33 cellular contexts compared by ENCODE assay signal in the genomic region with DNA sequence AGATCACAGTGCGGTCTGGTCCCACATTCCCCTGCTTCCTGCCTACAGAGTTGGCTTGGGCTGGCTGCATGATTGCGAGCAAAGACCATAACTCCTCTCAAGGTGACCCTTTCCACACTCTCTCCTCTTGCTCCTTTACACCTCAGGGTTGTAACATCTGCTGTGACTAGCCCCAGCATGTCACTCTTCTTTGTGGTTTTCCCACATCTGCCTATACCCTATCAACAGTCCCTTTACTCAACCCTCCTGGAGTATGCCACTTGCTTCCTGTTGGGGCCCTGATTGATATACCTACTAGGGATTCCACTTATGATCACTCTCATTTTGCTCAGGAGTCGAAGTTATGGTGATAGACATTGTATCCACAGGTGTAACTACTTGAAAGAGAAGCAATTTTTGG. TPM values are rescaled to one million over a fixed set of nuclear protein-coding genes. Genes with fewer than 3 reads are reported as not detected.
DNase-seq lines count a peak whose midpoint lies in the region; ATAC-seq, FAIRE-seq and TF ChIP-seq lines count a peak whose summit lies in the region.
"Had no signal": no experiment of that assay in that cellular context is flagged by ENCODE, and none has a peak within 500 bp of the region (broad histone marks: within the 10 kb centered on the region; RNA-seq: fewer than 3 reads in every experiment).

No MANE protein-coding gene starts in this region.

- no peaks in the 10 kb centered on the region for H3K36me3 ChIP-seq in breast epithelium
- H3K36me3 ChIP-seq in K562 (ENCODE audit: control insufficient read depth, insufficient read depth, low read length) = no peaks in the 10 kb centered on the region
- H3K36me3 ChIP-seq: esophagus squamous epithelium, MG63, prostate gland, SJSA1 had no signal

- H3K27ac ChIP-seq in breast epithelium (no peak overlapping the region), K562 (ENCODE audit: extremely low read depth, low read depth, low read length) (no peak overlapping the region)
- H3K27ac ChIP-seq: 22Rv1, esophagus squamous epithelium, prostate gland, SJSA1 had no signal

- no peak overlapping the region for H3K4me3 Mint-ChIP-seq in MCF 10A (ENCODE audit: unreplicated experiment)
- H3K4me3 Mint-ChIP-seq: activated CD4-positive, alpha-beta memory T cell treated with anti-CD3 and anti-CD28 coated beads for 36 hours; activated naive CD8-positive, alpha-beta T cell treated with anti-CD3 and anti-CD28 coated beads for 36 hours; activated T-helper 17 cell treated with anti-CD3 and anti-CD28 coated beads, Interleukin-2, amount 50 U/mL, for 72 hours; memory B cell; stimulated activated effector memory CD8-positive, alpha-beta T cell treated with anti-CD3 and anti-CD28 coated beads, Interleukin-12 subunit alpha, Interleukin-12 subunit beta, amount 100 ng/mL, for 72 hours had no signal

- TF ChIP-seq CTCF in MCF 10A (IDR thresholded peaks at IDR 0.05; ENCODE audit: unreplicated experiment) = no peak
- no peak for TF ChIP-seq CTCF in breast epithelium (IDR thresholded peaks at IDR 0.05)
- no peak for TF ChIP-seq CTCF in K562 (IDR thresholded peaks at IDR 0.05 in 2 of 3, conservative IDR thresholded peaks at IDR 0.05 in 1 of 3; ENCODE audit: insufficient read depth in 2 of 3, low read depth in 1 of 3, low read length in 3 of 3)

- no peak for TF ChIP-seq EP300 in K562 (IDR thresholded peaks at IDR 0.05; ENCODE audit: low read length)

- CTCF ChIA-PET in MCF 10A (lab: Yijun Ruan, JAX) = no interaction called here
- CTCF ChIA-PET in K562 (lab: Yijun Ruan, JAX; ENCODE audit: low intra/inter-chr PET ratio) = no interaction called here

- TF ChIP-seq RAD21 in K562 (CRISPR knock-in tag; conservative IDR thresholded peaks at IDR 0.05 in 1 of 2, IDR thresholded peaks at IDR 0.05 in 1 of 2) = no peak

- in situ Hi-C loops in K562 (cut with MboI) = no loop called here

- no peak overlapping the region for H3K9ac ChIP-seq in K562 (ENCODE audit: insufficient read depth in 1 of 2, low read depth in 2 of 2, low read length in 2 of 2)

- H4K20me1 ChIP-seq in K562 (replicated peaks; ENCODE audit: control insufficient read depth, insufficient read depth, low read length) = no peaks in the 10 kb centered on the region

- peak overlapping the region; percentile 76 for H3K27ac Mint-ChIP-seq in MCF 10A (ENCODE audit: low read depth, unreplicated experiment)
- H3K27ac Mint-ChIP-seq: activated CD4-positive, alpha-beta memory T cell treated with anti-CD3 and anti-CD28 coated beads for 36 hours; activated naive CD8-positive, alpha-beta T cell treated with anti-CD3 and anti-CD28 coated beads for 36 hours; activated T-helper 17 cell treated with anti-CD3 and anti-CD28 coated beads, Interleukin-2, amount 50 U/mL, for 72 hours; memory B cell; stimulated activated effector memory CD8-positive, alpha-beta T cell treated with anti-CD3 and anti-CD28 coated beads, Interleukin-12 subunit alpha, Interleukin-12 subunit beta, amount 100 ng/mL, for 72 hours had no signal

- peak; percentile 23 for FAIRE-seq in K562 (lab: Jason Lieb, UNC)
- FAIRE-seq: GM19239 had no signal

- TF ChIP-seq POLR2A in breast epithelium (IDR thresholded peaks at IDR 0.05) = no peak
- no peak for TF ChIP-seq POLR2A in K562 (conservative IDR thresholded peaks at IDR 0.05)

- BruUV-seq in MCF 10A (replicated peaks; lab: Mats Ljungman, UMichigan) (no TSS peak), K562 (replicated peaks; lab: Mats Ljungman, UMichigan) (no TSS peak)

- 63% methylated on average over 3 of the region's 3 CpGs for WGBS in K562 (ENCODE audit: insufficient coverage, low coverage, missing lambda C conversion rate)

- H3K4me1 ChIP-seq in breast epithelium = peaks cover 0 to 4% of the 10 kb centered on the region in 2 donors
- H3K4me1 ChIP-seq in K562 (replicated peaks in 1 of 2; ENCODE audit: control insufficient read depth in 2 of 2, insufficient read depth in 2 of 2, low read length in 2 of 2) = peaks cover 0 to 19% of the 10 kb centered on the region in 2 experiments; a peak in 4 of 5 replicates

- H3K9me3 ChIP-seq in breast epithelium (no peaks in the 10 kb centered on the region), K562 (replicated peaks; ENCODE audit: control insufficient read depth, insufficient read depth, low read depth, low read length) (no peaks in the 10 kb centered on the region)
- H3K9me3 ChIP-seq: esophagus squamous epithelium, MG63, prostate gland, SJSA1 had no signal

- no peak for ATAC-seq in K562
- no peak for ATAC-seq in HG03571 (IDR thresholded peaks at IDR 0.05; ENCODE audit: unreplicated experiment)
- ATAC-seq: activated CD4-positive, CD25-positive, alpha-beta regulatory T cell treated with anti-CD3 and anti-CD28 coated beads, Interleukin-2, amount 50 U/mL, for 24 hours; activated T-helper 17 cell treated with anti-CD3 and anti-CD28 coated beads, Interleukin-2, amount 50 U/mL, for 72 hours; left colon; sciatic nerve; stimulated activated effector memory CD8-positive, alpha-beta T cell treated with anti-CD3 and anti-CD28 coated beads, Interleukin-12 subunit alpha, Interleukin-12 subunit beta, amount 100 ng/mL, for 72 hours had no signal

- H3K4me3 ChIP-seq in breast epithelium = no peak overlapping the region
- H3K4me3 ChIP-seq in K562 = no peak overlapping the region
- H3K4me3 ChIP-seq: esophagus squamous epithelium, MG63, prostate gland, SJSA1 had no signal

- POLR2A ChIA-PET in MCF 10A (lab: Yijun Ruan, JAX) = no interaction called here
- POLR2A ChIA-PET in K562 (lab: Yijun Ruan, JAX) = no interaction called here

- peak overlapping the region; percentile 20 for H2AFZ ChIP-seq in K562 (ENCODE audit: low read depth, low read length)

- no peaks in the 10 kb centered on the region for H3K36me3 Mint-ChIP-seq in MCF 10A (ENCODE audit: insufficient read depth, unreplicated experiment)
- H3K36me3 Mint-ChIP-seq: activated CD4-positive, alpha-beta memory T cell treated with anti-CD3 and anti-CD28 coated beads for 36 hours; activated naive CD8-positive, alpha-beta T cell treated with anti-CD3 and anti-CD28 coated beads for 36 hours; memory B cell; stimulated activated effector memory CD8-positive, alpha-beta T cell treated with anti-CD3 and anti-CD28 coated beads, Interleukin-12 subunit alpha, Interleukin-12 subunit beta, amount 100 ng/mL, for 72 hours had no signal

- H3K9me1 ChIP-seq in K562 (ENCODE audit: control insufficient read depth, insufficient read depth, low read length) = no peaks in the 10 kb centered on the region

- H3K79me2 ChIP-seq in K562 (ENCODE audit: control insufficient read depth, insufficient read depth, low read length) = no peaks in the 10 kb centered on the region

- no peak overlapping the region for H3K4me2 ChIP-seq in K562 (ENCODE audit: insufficient read depth, low read length)

- peak; percentile 17 for DNase-seq in DMS 273 (lab: John Stamatoyannopoulos, UW; ENCODE audit: unreplicated experiment)
- DNase-seq in DMS 273 treated with DMSO at 0.1 percent for 48 hours (lab: John Stamatoyannopoulos, UW) = no peak
- DNase-seq in MCF 10A (ENCODE audit: unreplicated experiment) = no peak
- DNase-seq in breast epithelium (ENCODE audit: low spot score in 2 of 2) = no peak
- no peak for DNase-seq in K562 (ENCODE audit: extremely low read depth in 1 of 4, low spot score in 3 of 4)
- DNase-seq in NCI-H2081 treated with DMSO at 0.1 percent for 48 hours (lab: John Stamatoyannopoulos, UW) = no peak
- DNase-seq in globus pallidus (ENCODE audit: low spot score) = no peak
- DNase-seq: activated CD4-positive, alpha-beta memory T cell treated with anti-CD3 and anti-CD28 coated beads for 36 hours; activated CD8-positive, alpha-beta memory T cell treated with anti-CD3 and anti-CD28 coated beads, Interleukin-2, amount 50 U/mL, for 4 hours; activated naive CD8-positive, alpha-beta T cell treated with anti-CD3 and anti-CD28 coated beads for 36 hours; aorta; cortex of kidney; esophagus squamous epithelium; foreskin melanocyte; H7; left colon; MG63; NCI-H1436; NCI-H526 treated with DMSO at 0.1 percent for 48 hours; stimulated activated CD4-positive, alpha-beta T cell treated with anti-CD3 and anti-CD28 coated beads, Interleukin-12 subunit alpha, Interleukin-12 subunit beta, amount 100 ng/mL, for 4 hours; stimulated activated CD4-positive, alpha-beta T cell treated with anti-CD3 and anti-CD28 coated beads, Interleukin-4, amount 100 ng/mL, for 1 hour; substantia nigra; T-helper 1 cell had no signal

- H3K4me1 Mint-ChIP-seq in MCF 10A (ENCODE audit: insufficient read depth, unreplicated experiment) = peaks cover 43% of the 10 kb centered on the region

- no peaks in the 10 kb centered on the region for H3K27me3 ChIP-seq in breast epithelium
- no peaks in the 10 kb centered on the region for H3K27me3 ChIP-seq in K562 (ENCODE audit: control insufficient read depth in 2 of 2, insufficient read depth in 2 of 2, low read length in 2 of 2)
- H3K27me3 ChIP-seq: esophagus squamous epithelium, MG63, SJSA1 had no signal

- no peaks in the 10 kb centered on the region for H3K9me3 Mint-ChIP-seq in MCF 10A (ENCODE audit: unreplicated experiment)
- H3K9me3 Mint-ChIP-seq: activated CD4-positive, alpha-beta memory T cell treated with anti-CD3 and anti-CD28 coated beads for 36 hours; memory B cell; stimulated activated effector memory CD8-positive, alpha-beta T cell treated with anti-CD3 and anti-CD28 coated beads, Interleukin-12 subunit alpha, Interleukin-12 subunit beta, amount 100 ng/mL, for 72 hours had no signal

- intact Hi-C loops in MCF 10A (cut with micrococcal nuclease) (no loop called here), breast epithelium (cut with DNase I; ENCODE audit: low total_unique reads) (no loop called here), K562 (cut with micrococcal nuclease) (loop anchor here (10.0 kb wide), 1 partner anchor 202 kb away; no protein-coding TSS in a partner anchor)

- no peaks in the 10 kb centered on the region for H3K27me3 Mint-ChIP-seq in MCF 10A (ENCODE audit: insufficient read depth, unreplicated experiment)
- H3K27me3 Mint-ChIP-seq: activated CD4-positive, alpha-beta memory T cell treated with anti-CD3 and anti-CD28 coated beads for 36 hours; activated naive CD8-positive, alpha-beta T cell treated with anti-CD3 and anti-CD28 coated beads for 36 hours; activated T-helper 17 cell treated with anti-CD3 and anti-CD28 coated beads, Interleukin-2, amount 50 U/mL, for 72 hours; memory B cell had no signal

RNA-seq across cellular contexts. Expression of a gene that starts 58.9 kb away (rescaled TPM):
- total RNA-seq in MCF 10A (2022) (20.8 and 30.8 TPM in 2 replicates), breast epithelium (100 to 1,000 TPM; 104 to 459 (median 193) TPM), K562 (2014; rRNA removed) (4.9 and 7.7 TPM in 2 replicates), K562 (2014; rRNA removed; fragmentation: Illumina TruSeq; extraction: Trizol) (3.7 and 4.1 TPM in 2 replicates), K562 (2015; rRNA removed; fragmentation: Illumina TruSeq; extraction: Trizol) (5.0 and 7.2 TPM in 2 replicates), K562 (2021) (3.7 and 4.3 TPM in 2 replicates)
- total RNA-seq in K562 (2011; cell fraction: chromatin; rRNA removed; ENCODE audit: low replicate concordance) = 35.0 and 54.6 TPM in 2 replicates
- 17.8 and 31.9 TPM in 2 replicates for total RNA-seq in K562 (2011; cell fraction: nucleolus; rRNA removed)
- total RNA-seq in K562 (2011; cell fraction: nucleoplasm; rRNA removed) = 34.4 and 40.1 TPM in 2 replicates
- polyA plus RNA-seq in K562 (2011; rRNA removed) (3.5 and 3.8 TPM in 2 replicates), K562 (2014; fragmentation: Illumina TruSeq; extraction: Trizol) (3.3 and 3.9 TPM in 2 replicates), K562 (2014; fragmentation: Nextera tagmentation; extraction: Ambion mirVana) (1 to 10 TPM; 3.5 to 3.9 TPM), K562 (2014; rRNA removed) (4.5 and 7.8 TPM in 2 replicates)
- 3.9 and 4.2 TPM in 2 replicates for polyA plus RNA-seq in K562 (2011; cell fraction: cytosol; rRNA removed)
- 29.7 and 31.8 TPM in 2 replicates for polyA plus RNA-seq in K562 (2011; cell fraction: nucleus; rRNA removed)
- 8.4 and 8.8 TPM in 2 replicates for polyA plus RNA-seq in K562 (2012)
- 5.2 and 6.6 TPM in 2 replicates for polyA minus RNA-seq in K562 (2011; rRNA and poly(A)+ RNA removed)
- polyA minus RNA-seq in K562 (2011; cell fraction: cytosol; rRNA and poly(A)+ RNA removed) = 6.8 and 10.6 TPM in 2 replicates
- polyA minus RNA-seq in K562 (2011; cell fraction: nucleus; rRNA and poly(A)+ RNA removed) = 23.8 and 32.1 TPM in 2 replicates
